19 cellular contexts compared by ENCODE assay signal in genomic region chr18:63241317-63241712, GRCh38.
"Had no signal": no experiment of that assay in that cellular context is flagged by ENCODE, and none has a peak within 500 bp of the region (broad histone marks: within the 10 kb centered on the region; RNA-seq: fewer than 3 reads in every experiment).

No MANE protein-coding gene starts in this region.

- H3K4me3 Mint-ChIP-seq: activated CD4-positive, alpha-beta T cell treated with anti-CD3 and anti-CD28 coated beads, Interleukin-2, amount 10 ng/mL, durations not matched to agents 7 days and 5 days; activated CD8-positive, alpha-beta memory T cell treated with anti-CD3 and anti-CD28 coated beads, Interleukin-2, amount 10 ng/mL, durations not matched to agents 7 days and 5 days; activated naive CD4-positive, alpha-beta T cell treated with anti-CD3 and anti-CD28 coated beads for 36 hours; immature natural killer cell; naive B cell; stimulated activated naive CD8-positive, alpha-beta T cell treated with anti-CD3 and anti-CD28 coated beads, Interleukin-15, Interleukin-2, amounts not matched to agents 100 ng/mL and 50 ng/mL, for 24 hours; WTC11 had no signal

- H3K36me3 ChIP-seq: esophagus muscularis mucosa had no signal

- H3K4me3 ChIP-seq: dorsolateral prefrontal cortex, esophagus muscularis mucosa, lung, SK-N-MC had no signal

- H3K27ac Mint-ChIP-seq: activated CD4-positive, alpha-beta T cell treated with anti-CD3 and anti-CD28 coated beads, Interleukin-2, amount 10 ng/mL, durations not matched to agents 7 days and 5 days; activated CD8-positive, alpha-beta memory T cell treated with anti-CD3 and anti-CD28 coated beads, Interleukin-2, amount 10 ng/mL, durations not matched to agents 7 days and 5 days; activated naive CD4-positive, alpha-beta T cell treated with anti-CD3 and anti-CD28 coated beads for 36 hours; stimulated activated naive CD8-positive, alpha-beta T cell treated with anti-CD3 and anti-CD28 coated beads, Interleukin-15, Interleukin-2, amounts not matched to agents 100 ng/mL and 50 ng/mL, for 24 hours; WTC11 had no signal

- H3K27me3 Mint-ChIP-seq: activated CD4-positive, alpha-beta T cell treated with anti-CD3 and anti-CD28 coated beads, Interleukin-2, amount 10 ng/mL, durations not matched to agents 7 days and 5 days; activated CD8-positive, alpha-beta memory T cell treated with anti-CD3 and anti-CD28 coated beads, Interleukin-2, amount 10 ng/mL, durations not matched to agents 7 days and 5 days; naive B cell; stimulated activated naive CD8-positive, alpha-beta T cell treated with anti-CD3 and anti-CD28 coated beads, Interleukin-15, Interleukin-2, amounts not matched to agents 100 ng/mL and 50 ng/mL, for 24 hours had no signal

- H3K9me3 ChIP-seq: esophagus muscularis mucosa had no signal

- DNase-seq: activated CD4-positive, alpha-beta T cell treated with anti-CD3 and anti-CD28 coated beads, Interleukin-2, amount 10 ng/mL, durations not matched to agents 7 days and 5 days; activated CD8-positive, alpha-beta memory T cell treated with anti-CD3 and anti-CD28 coated beads, Interleukin-2, amount 10 ng/mL, durations not matched to agents 7 days and 5 days; activated naive CD4-positive, alpha-beta T cell treated with anti-CD3 and anti-CD28 coated beads for 36 hours; anterior cingulate cortex; dorsolateral prefrontal cortex; foreskin keratinocyte; immature natural killer cell; left cardiac atrium; naive B cell; occipital lobe; stimulated activated CD4-positive, alpha-beta T cell treated with anti-CD3 and anti-CD28 coated beads, Interleukin-12 subunit alpha, Interleukin-12 subunit beta, amount 100 ng/mL, for 4 hours; stimulated activated CD4-positive, alpha-beta T cell treated with anti-CD3 and anti-CD28 coated beads, Interleukin-2, amount 100 ng/mL, for 48 hours; stimulated activated CD8-positive, alpha-beta memory T cell treated with anti-CD3 and anti-CD28 coated beads, Interleukin-4, amount 100 ng/mL, for 48 hours; T-helper 1 cell had no signal

- ATAC-seq: activated CD8-positive, alpha-beta memory T cell treated with anti-CD3 and anti-CD28 coated beads, Interleukin-2, amount 10 ng/mL, durations not matched to agents 7 days and 5 days; foreskin keratinocyte; left cardiac atrium; WTC11 had no signal

- H3K36me3 Mint-ChIP-seq: WTC11 had no signal

- H3K27ac ChIP-seq: dorsolateral prefrontal cortex, foreskin keratinocyte, SK-N-MC had no signal

- H3K27me3 ChIP-seq: dorsolateral prefrontal cortex, esophagus muscularis mucosa, foreskin keratinocyte had no signal

- H3K9me3 Mint-ChIP-seq: immature natural killer cell; stimulated activated naive CD8-positive, alpha-beta T cell treated with anti-CD3 and anti-CD28 coated beads, Interleukin-15, Interleukin-2, amounts not matched to agents 100 ng/mL and 50 ng/mL, for 24 hours; WTC11 had no signal
